1 cellular context compared by ENCODE assay signal in the genomic region with DNA sequence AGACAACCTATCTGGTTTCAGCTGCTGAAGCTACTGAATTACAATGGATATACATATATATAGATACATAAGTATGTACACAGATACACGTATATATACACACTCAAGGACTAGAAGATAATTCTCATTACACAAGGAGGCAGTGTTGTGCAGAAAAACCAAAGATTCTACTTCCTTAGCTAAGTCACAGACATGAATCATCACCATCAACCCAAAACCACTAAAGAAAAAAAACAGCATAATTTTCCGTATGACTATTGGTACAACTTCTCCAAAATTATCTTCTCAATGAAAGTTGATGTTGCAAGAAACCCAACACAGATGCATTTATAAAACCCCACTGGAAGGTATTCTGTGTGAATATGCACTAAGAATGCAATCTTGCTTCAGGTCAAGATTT.
TF ChIP-seq lines count a peak whose summit lies in the region.

No MANE protein-coding gene starts in this region.

TF ChIP-seq in IMR-90, 13 proteins besides CTCF, POLR2A, EP300 and RAD21 (continued from another document):
- TF ChIP-seq NFE2L2 (IDR thresholded peaks at IDR 0.05; ENCODE audit: low read depth, low read length) (no peak), RFX5 (IDR thresholded peaks at IDR 0.05; ENCODE audit: low read depth, low read length) (no peak), BHLHE40 (IDR thresholded peaks at IDR 0.05; ENCODE audit: low read depth, low read length) (no peak), RCOR1 (IDR thresholded peaks at IDR 0.05; ENCODE audit: insufficient replicate concordance, low read length) (no peak), FOS (IDR thresholded peaks at IDR 0.05; ENCODE audit: low read depth, low read length) (peak; percentile 73; the same call in 1 of the 2 replicates), CEBPB (IDR thresholded peaks at IDR 0.05; ENCODE audit: low read depth, low read length) (peak; percentile 84), MAZ (IDR thresholded peaks at IDR 0.05; ENCODE audit: borderline replicate concordance, low read depth, low read length) (no peak), MAFK (IDR thresholded peaks at IDR 0.05; ENCODE audit: low read depth, low read length) (no peak), MXI1 (IDR thresholded peaks at IDR 0.05; ENCODE audit: borderline replicate concordance, low read depth, low read length) (no peak), CHD1 (IDR thresholded peaks at IDR 0.05; ENCODE audit: low read depth, low read length) (no peak)
- TF ChIP-seq, protein P1, sequence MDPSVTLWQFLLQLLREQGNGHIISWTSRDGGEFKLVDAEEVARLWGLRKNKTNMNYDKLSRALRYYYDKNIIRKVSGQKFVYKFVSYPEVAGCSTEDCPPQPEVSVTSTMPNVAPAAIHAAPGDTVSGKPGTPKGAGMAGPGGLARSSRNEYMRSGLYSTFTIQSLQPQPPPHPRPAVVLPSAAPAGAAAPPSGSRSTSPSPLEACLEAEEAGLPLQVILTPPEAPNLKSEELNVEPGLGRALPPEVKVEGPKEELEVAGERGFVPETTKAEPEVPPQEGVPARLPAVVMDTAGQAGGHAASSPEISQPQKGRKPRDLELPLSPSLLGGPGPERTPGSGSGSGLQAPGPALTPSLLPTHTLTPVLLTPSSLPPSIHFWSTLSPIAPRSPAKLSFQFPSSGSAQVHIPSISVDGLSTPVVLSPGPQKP (IDR thresholded peaks at IDR 0.05; ENCODE audit: borderline replicate concordance, low read depth, low read length), result no peak
